Comparison of ENCODE assay signal across 9 cellular contexts in genomic region chr19:18833849-18834643, GRCh38. TPM values are rescaled to one million over a fixed set of nuclear protein-coding genes. Genes with fewer than 3 reads are reported as not detected.
A peak's percentile ranks its signal among the peaks of the same experiment; 100 is the strongest.
DNase-seq lines count a peak whose midpoint lies in the region; ATAC-seq, FAIRE-seq and TF ChIP-seq lines count a peak whose summit lies in the region.
"Had no signal": no experiment of that assay in that cellular context is flagged by ENCODE, and none has a peak within 500 bp of the region (broad histone marks: within the 10 kb centered on the region; RNA-seq: fewer than 3 reads in every experiment).

No MANE protein-coding gene starts in this region.

- WGBS in GM12878 (ENCODE audit: insufficient coverage, insufficient replicate concordance, low lambda C conversion rate, missing lambda C conversion rate) = under 1% methylated on average over 18 of the region's 18 CpGs
- WGBS in lung, 2 donors = 17 to 39% methylated on average over 18 of the region's 18 CpGs

- H3K9ac ChIP-seq in Loucy (ENCODE audit: low read depth, low read length, poor library complexity, severe bottlenecking) (peak overlapping the region; percentile 95), GM12878 (ENCODE audit: control insufficient read depth, insufficient read depth, low read length) (peak overlapping the region; percentile 51)

- TF ChIP-seq RAD21 in GM12878 (IDR thresholded peaks at IDR 0.05; ENCODE audit: insufficient read depth, low read depth, low read length) = no peak

- H3K27me3 ChIP-seq in Loucy (ENCODE audit: insufficient read depth, low read length, poor library complexity, severe bottlenecking) (no peaks in the 10 kb centered on the region), GM12878 (replicated peaks in 1 of 2; ENCODE audit: control insufficient read depth in 2 of 2, insufficient read depth in 2 of 2, low read length in 1 of 2) (no peaks in the 10 kb centered on the region), lung (ENCODE audit: control insufficient read depth, insufficient read depth) (no peaks in the 10 kb centered on the region)

- CTCF ChIA-PET in Calu3 (lab: Charles Lee) (no interaction called here), GM12878 (lab: Yijun Ruan, JAX) (interaction anchor here (0.6 to 8.2 kb wide), 2 partner anchors 13 to 194 kb away, joined by 3 to 109 read pairs; no protein-coding TSS in a partner anchor)

- H3K4me1 ChIP-seq in Loucy (ENCODE audit: insufficient read depth, low read length, poor library complexity, severe bottlenecking) = peaks cover 46% of the 10 kb centered on the region
- peaks cover 12% of the 10 kb centered on the region for H3K4me1 ChIP-seq in GM12878 (ENCODE audit: control insufficient read depth, insufficient read depth, low read length)
- H3K4me1 ChIP-seq in lung (ENCODE audit: control insufficient read depth in 2 of 2, insufficient read depth in 2 of 2, low read length in 2 of 2) = peaks cover 13 to 19% of the 10 kb centered on the region in 2 donors

- peak overlapping the region; percentile 91 for H3K4me3 Mint-ChIP-seq in Calu3 (ENCODE audit: low read depth, unreplicated experiment)

- H3K9me2 ChIP-seq in Loucy (replicated peaks; ENCODE audit: low read depth, low read length) = no peaks in the 10 kb centered on the region

- intact Hi-C loops in Calu3 (cut with micrococcal nuclease; ENCODE audit: unreplicated experiment) = no loop called here
- intact Hi-C loops in GM12878 (cut with micrococcal nuclease; ENCODE audit: unreplicated experiment) = loop anchor here (5.0 kb wide), 1 partner anchor 242 kb away; no protein-coding TSS in a partner anchor

- H3K9me3 ChIP-seq in Loucy (ENCODE audit: insufficient read depth, low read depth, low read length) = no peaks in the 10 kb centered on the region
- no peaks in the 10 kb centered on the region for H3K9me3 ChIP-seq in GM12878 (replicated peaks; ENCODE audit: control insufficient read depth, insufficient read depth, low read length)
- H3K9me3 ChIP-seq in lung (ENCODE audit: control insufficient read depth in 2 of 2, insufficient read depth in 1 of 2, low read length in 1 of 2) = no peaks in the 10 kb centered on the region

- no peaks in the 10 kb centered on the region for H3F3A ChIP-seq in Loucy (ENCODE audit: low read depth)

- no peak for FAIRE-seq in GM12878 (lab: Jason Lieb, UNC)

- H3K27ac Mint-ChIP-seq in Calu3 (ENCODE audit: unreplicated experiment) = peak overlapping the region; percentile 88

- no peak overlapping the region for H2AFZ ChIP-seq in Loucy (ENCODE audit: low read length)
- H2AFZ ChIP-seq in GM12878 (ENCODE audit: control insufficient read depth, low read depth, low read length) = no peak overlapping the region

- H3K27me3 Mint-ChIP-seq in Calu3 (ENCODE audit: unreplicated experiment) = no peaks in the 10 kb centered on the region

- H4K20me1 ChIP-seq in Loucy (ENCODE audit: insufficient read depth, low read length, poor library complexity, severe bottlenecking) = peaks cover 63% of the 10 kb centered on the region
- H4K20me1 ChIP-seq in GM12878 (ENCODE audit: control insufficient read depth, insufficient read depth) = peaks cover 18% of the 10 kb centered on the region

- no peak for TF ChIP-seq EP300 in GM12878 (IDR thresholded peaks at IDR 0.05; ENCODE audit: borderline replicate concordance in 1 of 2, control insufficient read depth in 1 of 2, low read depth in 2 of 2, low read length in 2 of 2)

- SMC1A ChIA-PET in GM12878 (lab: Charles Lee; ENCODE audit: uncharacterized antibody, unreplicated experiment) = interaction anchor here (0.9 to 4.2 kb wide), 3 partner anchors 9 to 29 kb away, joined by 3 to 24 read pairs (median 4); no protein-coding TSS in a partner anchor

- no peak for TF ChIP-seq POLR2A in GM12878 (IDR thresholded peaks at IDR 0.05; ENCODE audit: low read depth, low read length)

- H3K27ac ChIP-seq in GM12878 (ENCODE audit: control insufficient read depth, insufficient read depth) = peak overlapping the region; percentile 28; the same call in 1 of the 2 replicates
- peak overlapping the region in 1 of 2 donors; percentile 34 for H3K27ac ChIP-seq in lung (ENCODE audit: low read depth in 1 of 2, low read length in 1 of 2)

- H3K4me3 ChIP-seq in Loucy (ENCODE audit: low read length, poor library complexity, severe bottlenecking) (peak overlapping the region; percentile 94), GM12878 (peak overlapping the region; percentile 93), lung (peak overlapping the region; percentile 18)

- peaks cover 31% of the 10 kb centered on the region for H3K36me3 Mint-ChIP-seq in Calu3 (ENCODE audit: insufficient read depth, unreplicated experiment)

- H3K4me2 ChIP-seq in Loucy (ENCODE audit: low read depth, low read length, poor library complexity, severe bottlenecking) (peak overlapping the region; percentile 99), GM12878 (ENCODE audit: control insufficient read depth, insufficient read depth) (peak overlapping the region; percentile 73)

- POLR2A ChIA-PET in GM12878 (lab: Charles Lee) = interaction anchor here (1.1 to 1.4 kb wide), 2 partner anchors 10 to 13 kb away, joined by 3 to 5 read pairs; no protein-coding TSS in a partner anchor

- no peak for TF ChIP-seq CTCF in Calu3 (IDR thresholded peaks at IDR 0.05; ENCODE audit: unreplicated experiment)
- TF ChIP-seq CTCF in Loucy (conservative IDR thresholded peaks at IDR 0.05; ENCODE audit: low read length) = no peak
- TF ChIP-seq CTCF in GM12878 (IDR thresholded peaks at IDR 0.05 in 2 of 3, conservative IDR thresholded peaks at IDR 0.05 in 1 of 3; ENCODE audit: control insufficient read depth in 2 of 3, extremely low read depth in 1 of 3, insufficient read depth in 1 of 3, low read depth in 3 of 3, low read length in 3 of 3) = no peak
- no peak for TF ChIP-seq CTCF in lung (IDR thresholded peaks at IDR 0.05; ENCODE audit: control extremely low read depth, extremely low read depth)

- peaks cover 20% of the 10 kb centered on the region; the same call in 1 of the 2 replicates for H3K36me3 ChIP-seq in Loucy (ENCODE audit: insufficient read depth, low read length)
- H3K36me3 ChIP-seq in GM12878 (ENCODE audit: control insufficient read depth in 2 of 2, insufficient read depth in 2 of 2, low read length in 1 of 2) = peaks cover 4 to 6% of the 10 kb centered on the region in 2 experiments; a peak in 3 of 4 replicates
- peaks cover 0 to 4% of the 10 kb centered on the region in 2 donors for H3K36me3 ChIP-seq in lung (ENCODE audit: control insufficient read depth in 2 of 2, insufficient read depth in 2 of 2, low read length in 2 of 2)

- ATAC-seq in GM12878 (no peak), lung (ENCODE audit: insufficient read depth, low FRiP score) (no peak), HG02981 (IDR thresholded peaks at IDR 0.05; ENCODE audit: unreplicated experiment) (no peak)

- no peaks in the 10 kb centered on the region for H3K9me3 Mint-ChIP-seq in Calu3 (ENCODE audit: low read depth, unreplicated experiment)

- DNase-seq in Calu3 (peak; percentile 10), GM12878 (ENCODE audit: low read depth, low spot score) (no peak), lung (ENCODE audit: low spot score) (no peak), COLO829 (ENCODE audit: low spot score) (no peak), H4 (ENCODE audit: low spot score) (no peak), T-helper 9 cell (no peak)

- peaks cover 15% of the 10 kb centered on the region for H3K4me1 Mint-ChIP-seq in Calu3 (ENCODE audit: low read depth, unreplicated experiment)

- in situ Hi-C loops in GM12878 (cut with MboI) = no loop called here

- BruUV-seq in Calu3 (replicated peaks; lab: Mats Ljungman, UMichigan) (no TSS peak), GM12878 (replicated peaks; lab: Mats Ljungman, UMichigan) (TSS peak; percentile 46)

- RAD21 ChIA-PET in GM12878 (lab: Charles Lee; ENCODE audit: unreplicated experiment) = interaction anchor here (0.6 to 3.5 kb wide), 4 partner anchors 9 to 549 kb away, joined by 3 to 24 read pairs (median 4); no protein-coding TSS in a partner anchor

- H3K79me2 ChIP-seq in Loucy (ENCODE audit: insufficient read depth, low read length) = peaks cover 73% of the 10 kb centered on the region
- peaks cover 68% of the 10 kb centered on the region for H3K79me2 ChIP-seq in GM12878 (ENCODE audit: control insufficient read depth, insufficient read depth, low read length)

RNA-seq across cellular contexts. Expression of gene UPF1, which starts 2.3 kb away (rescaled TPM):
- total RNA-seq in Calu3 (2022) = 57.1 and 62.0 TPM in 2 replicates
- 99.0 and 125 TPM in 2 replicates for total RNA-seq in GM12878 (2013; cell fraction: nucleolus; rRNA removed)
- 35.3 and 40.6 TPM in 2 replicates for total RNA-seq in GM12878 (2014; rRNA removed)
- total RNA-seq in GM12878 (2014; rRNA removed; fragmentation: Illumina TruSeq; extraction: Trizol) = 14.5 and 16.1 TPM in 2 replicates
- 71.9 and 80.9 TPM in 2 replicates for total RNA-seq in GM12878 (2021)
- 9.9 TPM for polyA plus RNA-seq in GM12878 (2011; ENCODE audit: low read depth)
- polyA plus RNA-seq in GM12878 (2011; rRNA removed) = 8.9 and 22.8 TPM in 2 replicates
- polyA plus RNA-seq in GM12878 (2011; cell fraction: cytosol; rRNA removed) = 23.1 and 45.0 TPM in 2 replicates
- polyA plus RNA-seq in GM12878 (2011; cell fraction: nucleus; rRNA removed) = 102 and 147 TPM in 2 replicates
- polyA plus RNA-seq in GM12878 (2012) = 27.8 and 31.0 TPM in 2 replicates
- 26.2 and 33.5 TPM in 2 replicates for polyA plus RNA-seq in GM12878 (2014; fragmentation: Illumina TruSeq; extraction: Trizol)
- 1 to 10 TPM in 1 of 2 experiments, under 1 TPM in 1; 0.58 to 1.1 TPM for polyA plus RNA-seq in GM12878 (2014; fragmentation: Nextera tagmentation; extraction: Ambion mirVana)
- 35.1 and 47.1 TPM in 2 replicates for polyA plus RNA-seq in GM12878 (2014; rRNA removed)
- 1 to 10 TPM; 4.5 to 5.6 TPM for polyA plus RNA-seq in GM12878 (2016; fragmentation: Nextera tagmentation; extraction: Ambion mirVana)
- 66.6 and 68.0 TPM in 2 replicates for polyA minus RNA-seq in GM12878 (2011; rRNA and poly(A)+ RNA removed)
- polyA minus RNA-seq in GM12878 (2011; cell fraction: cytosol; rRNA and poly(A)+ RNA removed) = 23.4 and 30.8 TPM in 2 replicates
- polyA minus RNA-seq in GM12878 (2011; cell fraction: nucleus; rRNA and poly(A)+ RNA removed) = 43.4 and 69.7 TPM in 2 replicates
- 10 to 100 TPM; 78.8 to 89.2 TPM for total RNA-seq in lung
- 10 to 100 TPM; 48.3 to 50.1 TPM for polyA plus RNA-seq in lung
- 33.8 and 46.2 TPM in 2 replicates for total RNA-seq in H4 (2014; rRNA removed; shearing (Covaris generic))

RNA-seq across cellular contexts. Expression of gene COMP, which starts 42.9 kb away (rescaled TPM):
- total RNA-seq in Calu3 (2022) (0.12 TPM in 1 of 2 replicates, not detected in the other), GM12878 (2014; rRNA removed) (not detected in 2 replicates), GM12878 (2014; rRNA removed; fragmentation: Illumina TruSeq; extraction: Trizol) (not detected in 2 replicates), GM12878 (2021) (not detected in 2 replicates), lung (1 to 10 TPM in 1 of 2 donors, not detected in 1; 3.5 TPM)
- not detected in 2 replicates for total RNA-seq in GM12878 (2013; cell fraction: nucleolus; rRNA removed)
- polyA plus RNA-seq in GM12878 (2011; ENCODE audit: low read depth) = not detected
- polyA plus RNA-seq in GM12878 (2011; rRNA removed) (not detected in 2 replicates), GM12878 (2014; fragmentation: Illumina TruSeq; extraction: Trizol) (not detected in 2 replicates), GM12878 (2014; fragmentation: Nextera tagmentation; extraction: Ambion mirVana) (not detected), GM12878 (2014; rRNA removed) (not detected in 2 replicates), GM12878 (2016; fragmentation: Nextera tagmentation; extraction: Ambion mirVana) (under 1 TPM in 1 of 2 experiments, not detected in 1; 0.17 TPM), lung (1 to 10 TPM; 1.7 to 2.4 TPM)
- polyA plus RNA-seq in GM12878 (2011; cell fraction: cytosol; rRNA removed) = 0.04 and 0.08 TPM in 2 replicates
- polyA plus RNA-seq in GM12878 (2011; cell fraction: nucleus; rRNA removed) = 0.09 and 0.15 TPM in 2 replicates
- not detected in 2 replicates for polyA plus RNA-seq in GM12878 (2012)
- not detected in 2 replicates for polyA minus RNA-seq in GM12878 (2011; rRNA and poly(A)+ RNA removed)
- polyA minus RNA-seq in GM12878 (2011; cell fraction: cytosol; rRNA and poly(A)+ RNA removed) = not detected in 2 replicates
- polyA minus RNA-seq in GM12878 (2011; cell fraction: nucleus; rRNA and poly(A)+ RNA removed) = not detected in 2 replicates
- total RNA-seq in H4 (2014; rRNA removed; shearing (Covaris generic)) = 0.08 TPM in 1 of 2 replicates, not detected in the other
- total RNA-seq: NCI-H460 had no signal

Comparison
In these comparisons a context has a peak if more than half of its experiments do, and no peak if none do; other contexts are left out.
1. H3K4me3 ChIP-seq: peak in every context shown above with its lines; median percentile 94 in Loucy; 93 in GM12878; 18 in lung.